In genomic region chr4:182354867-182355266, GRCh38 we compare ENCODE assay signal across 25 cellular contexts.
A peak's percentile ranks its signal among the peaks of the same experiment; 100 is the strongest.
DNase-seq lines count a peak whose midpoint lies in the region; ATAC-seq and TF ChIP-seq lines count a peak whose summit lies in the region.
"Had no signal": no experiment of that assay in that cellular context is flagged by ENCODE, and none has a peak within 500 bp of the region (broad histone marks: within the 10 kb centered on the region; RNA-seq: fewer than 3 reads in every experiment).

No MANE protein-coding gene starts in this region.

- H3K36me3 Mint-ChIP-seq in Caco-2 (ENCODE audit: insufficient read depth, unreplicated experiment), result peaks cover 22% of the 10 kb centered on the region
- H3K36me3 Mint-ChIP-seq: activated naive CD4-positive, alpha-beta T cell treated with anti-CD3 and anti-CD28 coated beads, Interleukin-2, amount 10 ng/mL, durations not matched to agents 7 days and 5 days; memory B cell had no signal

- CTCF ChIA-PET in Caco-2 (lab: Charles Lee), result no interaction called here

- H3K9me3 Mint-ChIP-seq in Caco-2 (ENCODE audit: unreplicated experiment), result peaks cover 11% of the 10 kb centered on the region

- POLR2A ChIA-PET in Caco-2 (lab: Charles Lee), result no interaction called here

- no peak overlapping the region for H3K27ac Mint-ChIP-seq in Caco-2 (ENCODE audit: unreplicated experiment)
- H3K27ac Mint-ChIP-seq: activated naive CD4-positive, alpha-beta T cell treated with anti-CD3 and anti-CD28 coated beads, Interleukin-2, amount 10 ng/mL, durations not matched to agents 7 days and 5 days; activated T-cell treated with anti-CD3 and anti-CD28 coated beads, Interleukin-2, amount 50 U/mL, for 72 hours; memory B cell had no signal

- H4K20me1 ChIP-seq in BLaER1 treated with 17β-estradiol and CSF1 and Interleukin-3, amounts not matched to agents 10 nM and 100 nM, result no peaks in the 10 kb centered on the region

- DNase-seq in NCI-H69 (lab: John Stamatoyannopoulos, UW), result peak; percentile 15
- DNase-seq in astrocyte of the cerebellum (ENCODE audit: low read depth), result peak; percentile 85
- peak; percentile 34 for DNase-seq in myocyte (ENCODE audit: low read depth)
- no peak for DNase-seq in foreskin melanocyte
- no peak for DNase-seq in NCI-H446 (lab: John Stamatoyannopoulos, UW)
- DNase-seq in Caco-2, result no peak
- DNase-seq: activated CD4-positive, alpha-beta T cell treated with anti-CD3 and anti-CD28 coated beads for 4 hours; activated naive CD4-positive, alpha-beta T cell treated with anti-CD3 and anti-CD28 coated beads, Interleukin-2, amount 10 ng/mL, durations not matched to agents 7 days and 5 days; activated T-cell treated with anti-CD3 and anti-CD28 coated beads, Interleukin-2, amount 50 U/mL, for 72 hours; COR-L47; effector CD4-positive, alpha-beta T cell; EL; erythroblast; KBM-7; kidney glomerular epithelial cell; NCI-H774; PC-3; SHP77 treated with DMSO at 0.1 percent for 48 hours; stimulated activated CD4-positive, alpha-beta T cell treated with anti-CD3 and anti-CD28 coated beads, Interleukin-4, amount 100 ng/mL, for 24 hours; stimulated activated naive CD4-positive, alpha-beta T cell treated with Interleukin-2 at 50 U/mL for 16 hours; T-helper 1 cell had no signal

- H3K4me1 ChIP-seq in BLaER1 treated with 17β-estradiol and CSF1 and Interleukin-3, amounts not matched to agents 10 nM and 100 nM, result peaks cover 10 to 46% (median 26%) of the 10 kb centered on the region in 10 experiments; a peak in 19 of 20 replicates
- no peaks in the 10 kb centered on the region for H3K4me1 ChIP-seq in Caco-2
- H3K4me1 ChIP-seq: ascending aorta had no signal

- peaks cover 0 to 7% (median 4%) of the 10 kb centered on the region in 11 experiments; a peak in 5 of 22 replicates for H3K36me3 ChIP-seq in BLaER1 treated with 17β-estradiol and CSF1 and Interleukin-3, amounts not matched to agents 10 nM and 100 nM
- H3K36me3 ChIP-seq in Caco-2 (ENCODE audit: control insufficient read depth, insufficient read depth, low read length), result no peaks in the 10 kb centered on the region
- H3K36me3 ChIP-seq: ascending aorta had no signal

- no peak for ATAC-seq in GM19397 (IDR thresholded peaks at IDR 0.05; ENCODE audit: unreplicated experiment)
- ATAC-seq: activated T-cell treated with anti-CD3 and anti-CD28 coated beads, Interleukin-2, amount 50 U/mL, for 72 hours; PC-3 had no signal

- peak overlapping the region in 8 of 11 experiments; percentile 55 to 75 (median 66); a peak in 14 of 22 replicates for H3K9ac ChIP-seq in BLaER1 treated with 17β-estradiol and CSF1 and Interleukin-3, amounts not matched to agents 10 nM and 100 nM

- TF ChIP-seq CTCF in astrocyte of the cerebellum (IDR thresholded peaks at IDR 0.05; ENCODE audit: low read depth, low read length, missing control alignments) (no peak), Caco-2 (IDR thresholded peaks at IDR 0.05; ENCODE audit: insufficient read depth in 1 of 2, low read depth in 1 of 2, low read length in 1 of 2, severe bottlenecking in 1 of 2, unreplicated experiment in 1 of 2) (no peak)

- no TSS peak for BruUV-seq in Caco-2 (replicated peaks; lab: Mats Ljungman, UMichigan)

- intact Hi-C loops in Caco-2 (cut with micrococcal nuclease; ENCODE audit: unreplicated experiment), result no loop called here

- no peaks in the 10 kb centered on the region for H3K27me3 ChIP-seq in BLaER1 treated with 17β-estradiol and CSF1 and Interleukin-3, amounts not matched to agents 10 nM and 100 nM
- H3K27me3 ChIP-seq in Caco-2 (replicated peaks; ENCODE audit: control insufficient read depth, insufficient read depth, low read length), result no peaks in the 10 kb centered on the region
- H3K27me3 ChIP-seq: ascending aorta had no signal

- no peak overlapping the region for H3K4me3 Mint-ChIP-seq in Caco-2 (ENCODE audit: unreplicated experiment)
- H3K4me3 Mint-ChIP-seq: activated naive CD4-positive, alpha-beta T cell treated with anti-CD3 and anti-CD28 coated beads, Interleukin-2, amount 10 ng/mL, durations not matched to agents 7 days and 5 days; activated T-cell treated with anti-CD3 and anti-CD28 coated beads, Interleukin-2, amount 50 U/mL, for 72 hours; memory B cell had no signal

- H3K4me1 Mint-ChIP-seq in Caco-2 (ENCODE audit: low read depth, unreplicated experiment), result no peaks in the 10 kb centered on the region
- H3K4me1 Mint-ChIP-seq: activated naive CD4-positive, alpha-beta T cell treated with anti-CD3 and anti-CD28 coated beads, Interleukin-2, amount 10 ng/mL, durations not matched to agents 7 days and 5 days; memory B cell had no signal

- peak overlapping the region; percentile 34 to 83 (median 69) for H3K4me2 ChIP-seq in BLaER1 treated with 17β-estradiol and CSF1 and Interleukin-3, amounts not matched to agents 10 nM and 100 nM

- in situ Hi-C loops in astrocyte of the cerebellum (cut with HindIII; ENCODE audit: low sequenced_read_pairs), result no loop called here

- H3K9me3 ChIP-seq in BLaER1 treated with 17β-estradiol and CSF1 and Interleukin-3, amounts not matched to agents 10 nM and 100 nM (replicated peaks in 1 of 11), result peaks cover 0 to 25% (median 5%) of the 10 kb centered on the region in 11 experiments; a peak in 10 of 22 replicates
- H3K9me3 ChIP-seq in Caco-2, result no peaks in the 10 kb centered on the region
- H3K9me3 ChIP-seq: ascending aorta had no signal

- peak overlapping the region in 9 of 11 experiments; percentile 71 to 92 (median 83); a peak in 18 of 22 replicates for H3K27ac ChIP-seq in BLaER1 treated with 17β-estradiol and CSF1 and Interleukin-3, amounts not matched to agents 10 nM and 100 nM
- H3K27ac ChIP-seq: ascending aorta had no signal

- no peaks in the 10 kb centered on the region for H3K27me3 Mint-ChIP-seq in Caco-2 (ENCODE audit: insufficient read depth, unreplicated experiment)
- H3K27me3 Mint-ChIP-seq: activated naive CD4-positive, alpha-beta T cell treated with anti-CD3 and anti-CD28 coated beads, Interleukin-2, amount 10 ng/mL, durations not matched to agents 7 days and 5 days; memory B cell had no signal

- H3K4me3 ChIP-seq in BLaER1 treated with 17β-estradiol and CSF1 and Interleukin-3, amounts not matched to agents 10 nM and 100 nM, result peak overlapping the region in 5 of 10 experiments; percentile 21 to 65 (median 54); a peak in 8 of 20 replicates
- H3K4me3 ChIP-seq in astrocyte of the cerebellum (ENCODE audit: low read depth, low read length) (no peak overlapping the region), Caco-2 (ENCODE audit: low read depth, low read length) (no peak overlapping the region)
- H3K4me3 ChIP-seq: ascending aorta had no signal

Comparison
In these comparisons a context has a peak if more than half of its experiments do, and no peak if none do; other contexts are left out.
1. DNase-seq: peak in NCI-H69 (single experiment), astrocyte of the cerebellum (single experiment) and myocyte (single experiment); none in foreskin melanocyte (single experiment), NCI-H446 (0 of 2) and Caco-2 (0 of 2).